8 cellular contexts compared by ENCODE assay signal in the genomic region with DNA sequence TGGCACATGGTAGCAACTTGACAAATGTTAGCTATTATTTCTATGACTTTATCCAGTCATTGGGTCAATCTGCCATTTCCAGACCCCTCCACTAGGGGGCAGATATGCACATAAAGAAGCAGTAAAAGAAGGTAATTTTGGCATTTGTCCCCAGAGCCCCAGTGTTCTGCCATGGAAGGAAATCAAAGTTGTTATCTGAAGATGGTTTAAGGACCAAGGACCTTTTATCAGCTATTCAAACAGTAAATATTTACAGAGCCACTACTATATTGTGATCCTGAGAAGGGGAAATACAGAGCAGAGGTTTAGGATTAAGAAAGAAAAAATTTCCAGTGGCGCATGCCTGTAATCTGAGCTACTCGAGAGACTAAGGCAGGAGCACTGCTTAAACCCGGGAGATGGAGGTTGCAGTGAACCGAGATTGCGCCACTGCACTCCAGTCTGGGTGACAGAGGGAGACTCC. TPM values are rescaled to one million over a fixed set of nuclear protein-coding genes. Genes with fewer than 3 reads are reported as not detected.
DNase-seq lines count a peak whose midpoint lies in the region; ATAC-seq and TF ChIP-seq lines count a peak whose summit lies in the region.

No MANE protein-coding gene starts in this region.

- H3K36me3 ChIP-seq in CD4-positive, CD25-positive, alpha-beta regulatory T cell (ENCODE audit: control insufficient read depth, insufficient read depth, low read length): peaks cover 43% of the 10 kb centered on the region
- H3K36me3 ChIP-seq in H7 (replicated peaks; ENCODE audit: control insufficient read depth, insufficient read depth, low read length): peaks cover 17% of the 10 kb centered on the region

- peak; percentile 65 to 68 for ATAC-seq in CD4-positive, CD25-positive, alpha-beta regulatory T cell (ENCODE audit: low read depth in 2 of 2)
- ATAC-seq in activated CD4-positive, CD25-positive, alpha-beta regulatory T cell treated with anti-CD3 and anti-CD28 coated beads, Interleukin-2, amount 50 U/mL, for 24 hours: peak; percentile 46 to 67
- ATAC-seq in left lobe of liver: peak; percentile 85
- no peak for ATAC-seq in HG02938 (IDR thresholded peaks at IDR 0.05; ENCODE audit: unreplicated experiment)

- no peaks in the 10 kb centered on the region for H3K9me3 ChIP-seq in CD4-positive, CD25-positive, alpha-beta regulatory T cell (ENCODE audit: control insufficient read depth in 2 of 2, low read length in 2 of 2)

- no peaks in the 10 kb centered on the region for H3K4me1 ChIP-seq in CD4-positive, CD25-positive, alpha-beta regulatory T cell (ENCODE audit: control insufficient read depth, insufficient read depth, low read length, poor library complexity, severe bottlenecking)

- peaks cover 6% of the 10 kb centered on the region for H3K36me3 Mint-ChIP-seq in CD4-positive, CD25-positive, alpha-beta regulatory T cell

- H3K4me3 ChIP-seq in CD4-positive, CD25-positive, alpha-beta regulatory T cell (ENCODE audit: low read depth, low read length): no peak overlapping the region
- no peak overlapping the region for H3K4me3 ChIP-seq in H7 (ENCODE audit: insufficient read depth, low read depth, low read length)
- no peak overlapping the region for H3K4me3 ChIP-seq in cardiac fibroblast (replicated peaks in 1 of 2; ENCODE audit: low read depth in 2 of 2, low read length in 2 of 2)

- H3K4me3 Mint-ChIP-seq in CD4-positive, CD25-positive, alpha-beta regulatory T cell: no peak overlapping the region

- H3K4me1 Mint-ChIP-seq in CD4-positive, CD25-positive, alpha-beta regulatory T cell: peaks cover 6 to 11% (median 7%) of the 10 kb centered on the region in 4 donors

- peak; percentile 62 to 80 (median 78) for DNase-seq in CD4-positive, CD25-positive, alpha-beta regulatory T cell
- peak; percentile 71 for DNase-seq in H7
- DNase-seq in NCI-H2227 treated with DMSO at 0.1 percent for 48 hours (lab: John Stamatoyannopoulos, UW): peak; percentile 16
- peak; percentile 86 to 88 for DNase-seq in cardiac fibroblast (ENCODE audit: low read depth in 2 of 2)
- peak; percentile 73 for DNase-seq in left lobe of liver (ENCODE audit: low spot score)
- peak; percentile 51 to 73 (median 52) for DNase-seq in stimulated activated CD4-positive, alpha-beta T cell treated with anti-CD3 and anti-CD28 coated beads, TNF-alpha, amount 100 ng/mL, for 4 hours (ENCODE audit: low read depth in 3 of 3)

- H3K27me3 ChIP-seq in CD4-positive, CD25-positive, alpha-beta regulatory T cell (ENCODE audit: control insufficient read depth, insufficient read depth, low read length): no peaks in the 10 kb centered on the region
- no peaks in the 10 kb centered on the region for H3K27me3 ChIP-seq in H7 (ENCODE audit: control insufficient read depth, insufficient read depth, low read length)

- H3K9me3 Mint-ChIP-seq in CD4-positive, CD25-positive, alpha-beta regulatory T cell: peaks cover 0 to 1% (median 0%) of the 10 kb centered on the region in 7 donors

- no peak overlapping the region for H3K27ac Mint-ChIP-seq in CD4-positive, CD25-positive, alpha-beta regulatory T cell

- H3K27ac ChIP-seq in CD4-positive, CD25-positive, alpha-beta regulatory T cell (ENCODE audit: insufficient read depth, low read length, poor library complexity, severe bottlenecking): no peak overlapping the region

- H3K27me3 Mint-ChIP-seq in CD4-positive, CD25-positive, alpha-beta regulatory T cell: no peaks in the 10 kb centered on the region

- peak; percentile 83 for TF ChIP-seq CTCF in cardiac fibroblast (IDR thresholded peaks at IDR 0.05; ENCODE audit: low read depth, low read length)

RNA-seq across cellular contexts. Expression of a gene that starts 20.0 kb away (rescaled TPM):
- total RNA-seq in CD4-positive, CD25-positive, alpha-beta regulatory T cell: 320 TPM
- 1 to 10 TPM; 1.1 to 2.9 (median 1.7) TPM for polyA plus RNA-seq in CD4-positive, CD25-positive, alpha-beta regulatory T cell
- total RNA-seq in H7 (2014; rRNA removed; shearing (Covaris generic)): 159 and 216 TPM in 2 replicates
- 49.0 TPM for total RNA-seq in left lobe of liver

RNA-seq across cellular contexts. Expression of a gene that starts 35.2 kb away (rescaled TPM):
- total RNA-seq in CD4-positive, CD25-positive, alpha-beta regulatory T cell: 7.5 TPM
- polyA plus RNA-seq in CD4-positive, CD25-positive, alpha-beta regulatory T cell: 1 to 10 TPM; 1.8 to 2.6 (median 2.0) TPM
- 10.9 and 12.5 TPM in 2 replicates for total RNA-seq in H7 (2014; rRNA removed; shearing (Covaris generic))
- 3.2 TPM for total RNA-seq in left lobe of liver

RNA-seq across cellular contexts. Expression of a gene that starts 37.8 kb away (rescaled TPM):
- 1.3 TPM for total RNA-seq in CD4-positive, CD25-positive, alpha-beta regulatory T cell
- not detected for polyA plus RNA-seq in CD4-positive, CD25-positive, alpha-beta regulatory T cell
- total RNA-seq in H7 (2014; rRNA removed; shearing (Covaris generic)): 15.6 and 21.4 TPM in 2 replicates
- total RNA-seq in left lobe of liver: 4.8 TPM

RNA-seq across cellular contexts. Expression of a gene that starts 44.0 kb away (rescaled TPM):
- total RNA-seq in CD4-positive, CD25-positive, alpha-beta regulatory T cell: 2,050 TPM
- polyA plus RNA-seq in CD4-positive, CD25-positive, alpha-beta regulatory T cell: 1,000 to 10,000 TPM; 4,206 to 5,707 (median 4,669) TPM
- total RNA-seq in H7 (2014; rRNA removed; shearing (Covaris generic)): 778 and 823 TPM in 2 replicates
- 346 TPM for total RNA-seq in left lobe of liver

RNA-seq across cellular contexts. Expression of a gene that starts 46.2 kb away (rescaled TPM):
- total RNA-seq in CD4-positive, CD25-positive, alpha-beta regulatory T cell: 4.0 TPM
- 10 to 100 TPM in 1 of 4 donors, 1 to 10 TPM in 3; 6.6 to 11.5 (median 6.9) TPM for polyA plus RNA-seq in CD4-positive, CD25-positive, alpha-beta regulatory T cell
- total RNA-seq in H7 (2014; rRNA removed; shearing (Covaris generic)): 209 and 284 TPM in 2 replicates
- 4.9 TPM for total RNA-seq in left lobe of liver

Comparison
In these comparisons a context has a peak if more than half of its experiments do, and no peak if none do; other contexts are left out.
1. DNase-seq: peak in every context shown above with its lines; median percentile 87 in cardiac fibroblast; 78 in CD4-positive, CD25-positive, alpha-beta regulatory T cell; 73 in left lobe of liver; 71 in H7; 52 in stimulated activated CD4-positive, alpha-beta T cell treated with anti-CD3 and anti-CD28 coated beads, TNF-alpha, amount 100 ng/mL, for 4 hours; 16 in NCI-H2227 treated with DMSO at 0.1 percent for 48 hours.